In the genomic region with DNA sequence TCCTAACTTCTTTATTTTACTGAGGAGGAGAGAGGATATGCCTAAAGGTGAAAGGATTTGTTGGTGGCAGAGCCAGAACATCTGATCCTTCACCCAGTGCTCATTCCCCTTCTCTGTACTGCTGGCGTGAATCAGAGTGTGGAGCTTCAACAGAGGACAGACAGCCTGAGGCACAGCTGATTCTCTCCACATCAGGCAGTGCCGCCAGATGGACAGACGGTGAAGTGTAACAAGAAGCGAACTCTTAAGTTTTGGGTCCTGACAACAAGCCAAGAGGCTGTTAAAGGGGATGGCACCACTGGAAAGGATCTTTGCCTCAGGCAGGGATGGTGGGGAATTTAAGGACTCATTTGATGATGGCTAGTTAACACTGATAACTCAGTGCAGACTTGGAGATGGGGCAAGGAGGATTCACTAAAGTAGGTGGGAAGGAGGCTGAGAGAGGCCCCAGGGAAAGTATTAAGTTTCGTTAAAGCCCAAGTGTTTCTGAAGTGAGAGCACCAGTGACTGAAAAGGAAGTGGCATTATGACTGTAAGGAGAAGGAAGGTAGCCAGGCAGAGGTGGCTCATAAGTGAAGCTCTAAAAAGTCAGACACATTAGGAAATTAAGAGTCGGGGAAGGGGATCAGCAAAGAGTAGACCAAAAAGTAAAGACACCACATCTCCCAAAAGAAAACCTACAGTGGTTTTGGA, we compare ENCODE assay signal across 9 cellular contexts.
A peak's percentile ranks its signal among the peaks of the same experiment; 100 is the strongest.
DNase-seq lines count a peak whose midpoint lies in the region; ATAC-seq, FAIRE-seq and TF ChIP-seq lines count a peak whose summit lies in the region.
"Had no signal": no experiment of that assay in that cellular context is flagged by ENCODE, and none has a peak within 500 bp of the region (broad histone marks: within the 10 kb centered on the region; RNA-seq: fewer than 3 reads in every experiment).

No MANE protein-coding gene starts in this region.

- no peak for FAIRE-seq in D721Med (lab: Jason Lieb, UNC)

- H3K36me3 ChIP-seq in body of pancreas (replicated peaks in 1 of 2; ENCODE audit: insufficient read depth in 1 of 2, low read depth in 2 of 2), result no peaks in the 10 kb centered on the region

- H3K27me3 ChIP-seq in body of pancreas, result no peaks in the 10 kb centered on the region

- WGBS in body of pancreas, 2 donors, result 82 to 89% methylated on average over 6 of the region's 6 CpGs

- no peak overlapping the region for H3K4me3 ChIP-seq in body of pancreas

- ATAC-seq in GM18867 (IDR thresholded peaks at IDR 0.05; ENCODE audit: unreplicated experiment), result peak; percentile 78
- peak; percentile 75 for ATAC-seq in HG03159 (IDR thresholded peaks at IDR 0.05; ENCODE audit: unreplicated experiment)
- peak; percentile 47 for ATAC-seq in omental fat pad (ENCODE audit: low FRiP score)
- no peak for ATAC-seq in body of pancreas

- intact Hi-C loops in body of pancreas (cut with DNase I), result no loop called here

- H3K27ac ChIP-seq in body of pancreas, result no peak overlapping the region
- H3K27ac ChIP-seq: KMS-11 had no signal

- H3K4me1 ChIP-seq in body of pancreas, result no peaks in the 10 kb centered on the region

- peak; percentile 71 for TF ChIP-seq CTCF in D721Med (IDR thresholded peaks at IDR 0.05; ENCODE audit: insufficient read depth, missing control alignments)
- TF ChIP-seq CTCF in omental fat pad (IDR thresholded peaks at IDR 0.05), result no peak
- no peak for TF ChIP-seq CTCF in body of pancreas (IDR thresholded peaks at IDR 0.05)

- no peak for TF ChIP-seq POLR2A in body of pancreas (IDR thresholded peaks at IDR 0.05)

- DNase-seq in D721Med (ENCODE audit: insufficient read length, low spot score) (no peak), amniotic epithelial cell (ENCODE audit: low read depth) (peak; percentile 71), omental fat pad (ENCODE audit: low spot score) (no peak), body of pancreas (no peak), dermis blood vessel endothelial cell (no peak)
- DNase-seq in stimulated activated naive CD4-positive, alpha-beta T cell (lab: John Stamatoyannopoulos, UW), result no peak

- no peaks in the 10 kb centered on the region for H3K9me3 ChIP-seq in body of pancreas
